ENCODE assay signal across 19 cellular contexts in genomic region chr2:168049609-168050008, GRCh38.
"Had no signal": no experiment of that assay in that cellular context is flagged by ENCODE, and none has a peak within 500 bp of the region (broad histone marks: within the 10 kb centered on the region; RNA-seq: fewer than 3 reads in every experiment).

No MANE protein-coding gene starts in this region.

- H3K36me3 ChIP-seq: colonic mucosa, esophagus muscularis mucosa, gastrocnemius medialis, lower lobe of right lung had no signal

- H3K4me3 Mint-ChIP-seq: dendritic cell treated with granulocyte-macrophage colony-stimulating factor and Interleukin-4, amounts not matched to agents 40 ng/mL and 50 ng/mL, for 4 days; effector memory CD8-positive, alpha-beta T cell; mesothelial cell of epicardium had no signal

- H3K9me3 Mint-ChIP-seq: dendritic cell treated with granulocyte-macrophage colony-stimulating factor and Interleukin-4, amounts not matched to agents 40 ng/mL and 50 ng/mL, for 4 days; effector memory CD8-positive, alpha-beta T cell had no signal

- H3K27ac Mint-ChIP-seq: dendritic cell treated with granulocyte-macrophage colony-stimulating factor and Interleukin-4, amounts not matched to agents 40 ng/mL and 50 ng/mL, for 4 days; mesothelial cell of epicardium had no signal

- H3K9me3 ChIP-seq: colonic mucosa, esophagus muscularis mucosa, gastrocnemius medialis, heart right ventricle, left lung, lower lobe of right lung, mucosa of descending colon had no signal

- H3K27me3 Mint-ChIP-seq: dendritic cell treated with granulocyte-macrophage colony-stimulating factor and Interleukin-4, amounts not matched to agents 40 ng/mL and 50 ng/mL, for 4 days; effector memory CD8-positive, alpha-beta T cell had no signal

- H3K4me1 ChIP-seq: colonic mucosa, gastrocnemius medialis, heart right ventricle, left lung, lower lobe of right lung had no signal

- H3K27me3 ChIP-seq: colonic mucosa, esophagus muscularis mucosa, gastrocnemius medialis, heart right ventricle, left lung had no signal

- H3K4me3 ChIP-seq: colonic mucosa, esophagus muscularis mucosa, gastrocnemius medialis, heart right ventricle, left lung, lower lobe of right lung, mucosa of descending colon had no signal

- DNase-seq: colonic mucosa; cortex of kidney; effector CD8-positive, alpha-beta T cell; effector memory CD8-positive, alpha-beta T cell; foreskin melanocyte; gastrocnemius medialis; glutamatergic neuron; head of caudate nucleus; heart right ventricle; hippocampal formation; left cardiac atrium; left lung; left ventricle myocardium superior; lower lobe of right lung; mesenchymal stem cell; mucosa of descending colon had no signal

- ATAC-seq: effector memory CD8-positive, alpha-beta T cell; gastrocnemius medialis; heart right ventricle; left cardiac atrium; left lung; left ventricle myocardium superior; lower lobe of right lung; mucosa of descending colon had no signal

- H3K27ac ChIP-seq: colonic mucosa, esophagus muscularis mucosa, gastrocnemius medialis, heart right ventricle, left lung, lower lobe of right lung had no signal
